ENCODE assay signal across 1 cellular context in genomic region chr5:180126716-180127681, GRCh38.
A peak's percentile ranks its signal among the peaks of the same experiment; 100 is the strongest.
TF ChIP-seq lines count a peak whose summit lies in the region.

No MANE protein-coding gene starts in this region.

TF ChIP-seq in HEK293, 187 proteins besides CTCF, POLR2A, EP300 and RAD21 (continued from another document and continues in another):
- TF ChIP-seq ZNF704 (tag by site-specific recombination; IDR thresholded peaks at IDR 0.05) (no peak), ZNF510 (tag by site-specific recombination; IDR thresholded peaks at IDR 0.05; ENCODE audit: insufficient replicate concordance) (no peak), ZNF555 (tag by site-specific recombination; conservative IDR thresholded peaks at IDR 0.05) (no peak), ZNF394 (tag by site-specific recombination; IDR thresholded peaks at IDR 0.05; ENCODE audit: borderline replicate concordance) (no peak), ZSCAN4 (tag by site-specific recombination; IDR thresholded peaks at IDR 0.05) (no peak), KLF8 (tag by site-specific recombination; IDR thresholded peaks at IDR 0.05) (peak; percentile 45; the same call in 1 of the 2 replicates), ZNF239 (tag by site-specific recombination; IDR thresholded peaks at IDR 0.05) (no peak), ZBTB48 (tag by site-specific recombination; IDR thresholded peaks at IDR 0.05) (0 out of 2 replicates have a peak, but pooled peaks have one; percentile 31), ZNF416 (tag by site-specific recombination; IDR thresholded peaks at IDR 0.05) (no peak), WT1 (tag by site-specific recombination; IDR thresholded peaks at IDR 0.05) (no peak), PRDM2 (tag by site-specific recombination; IDR thresholded peaks at IDR 0.05; ENCODE audit: borderline replicate concordance) (no peak), ZBTB20 (tag by site-specific recombination; IDR thresholded peaks at IDR 0.05) (no peak), SCRT2 (tag by site-specific recombination; IDR thresholded peaks at IDR 0.05) (no peak), ZNF777 (tag by site-specific recombination; IDR thresholded peaks at IDR 0.05; ENCODE audit: borderline replicate concordance) (no peak), ZNF302 (tag by site-specific recombination; IDR thresholded peaks at IDR 0.05; ENCODE audit: low read depth) (no peak), ZNF624 (tag by site-specific recombination; IDR thresholded peaks at IDR 0.05) (no peak), ZNF2 (tag by site-specific recombination; IDR thresholded peaks at IDR 0.05) (peak; percentile 52; the same call in 1 of the 2 replicates), ZNF621 (tag by site-specific recombination; IDR thresholded peaks at IDR 0.05) (no peak), ZNF623 (tag by site-specific recombination; IDR thresholded peaks at IDR 0.05) (no peak), ZNF10 (tag by site-specific recombination; IDR thresholded peaks at IDR 0.05) (no peak), SP3 (tag by site-specific recombination; IDR thresholded peaks at IDR 0.05) (no peak), KLF7 (tag by site-specific recombination; IDR thresholded peaks at IDR 0.05; ENCODE audit: borderline replicate concordance) (no peak), GLIS1 (tag by site-specific recombination; IDR thresholded peaks at IDR 0.05) (peak; percentile 69; the same call in 1 of the 2 replicates), ZEB2 (tag by site-specific recombination; IDR thresholded peaks at IDR 0.05) (peak; percentile 50; the same call in 1 of the 2 replicates), ZNF610 (tag by site-specific recombination; IDR thresholded peaks at IDR 0.05; ENCODE audit: borderline replicate concordance) (no peak), ZNF324 (tag by site-specific recombination; IDR thresholded peaks at IDR 0.05) (no peak), PRDM10 (tag by site-specific recombination; IDR thresholded peaks at IDR 0.05) (no peak), FEZF1 (tag by site-specific recombination; IDR thresholded peaks at IDR 0.05) (no peak), ZNF350 (tag by site-specific recombination; IDR thresholded peaks at IDR 0.05) (no peak), ZNF626 (tag by site-specific recombination; IDR thresholded peaks at IDR 0.05) (no peak), ZNF211 (tag by site-specific recombination; IDR thresholded peaks at IDR 0.05; ENCODE audit: low read depth) (no peak), ZNF121 (tag by site-specific recombination; IDR thresholded peaks at IDR 0.05) (no peak), REPIN1 (tag by site-specific recombination; IDR thresholded peaks at IDR 0.05; ENCODE audit: low read depth) (no peak), ZNF202 (tag by site-specific recombination; IDR thresholded peaks at IDR 0.05; ENCODE audit: borderline replicate concordance) (no peak), ZNF629 (tag by site-specific recombination; IDR thresholded peaks at IDR 0.05) (no peak), ZNF292 (tag by site-specific recombination; IDR thresholded peaks at IDR 0.05; ENCODE audit: borderline replicate concordance, low read depth) (no peak), ZNF37A (tag by site-specific recombination; IDR thresholded peaks at IDR 0.05) (no peak), ZNF785 (tag by site-specific recombination; IDR thresholded peaks at IDR 0.05) (no peak), ZNF654 (tag by site-specific recombination; IDR thresholded peaks at IDR 0.05; ENCODE audit: low read depth) (peak; percentile 42), ZNF658 (tag by site-specific recombination; IDR thresholded peaks at IDR 0.05) (no peak), ZNF341 (tag by site-specific recombination; IDR thresholded peaks at IDR 0.05; ENCODE audit: low read depth) (no peak), ZNF169 (tag by site-specific recombination; IDR thresholded peaks at IDR 0.05) (no peak)
- TF ChIP-seq, protein P1, sequence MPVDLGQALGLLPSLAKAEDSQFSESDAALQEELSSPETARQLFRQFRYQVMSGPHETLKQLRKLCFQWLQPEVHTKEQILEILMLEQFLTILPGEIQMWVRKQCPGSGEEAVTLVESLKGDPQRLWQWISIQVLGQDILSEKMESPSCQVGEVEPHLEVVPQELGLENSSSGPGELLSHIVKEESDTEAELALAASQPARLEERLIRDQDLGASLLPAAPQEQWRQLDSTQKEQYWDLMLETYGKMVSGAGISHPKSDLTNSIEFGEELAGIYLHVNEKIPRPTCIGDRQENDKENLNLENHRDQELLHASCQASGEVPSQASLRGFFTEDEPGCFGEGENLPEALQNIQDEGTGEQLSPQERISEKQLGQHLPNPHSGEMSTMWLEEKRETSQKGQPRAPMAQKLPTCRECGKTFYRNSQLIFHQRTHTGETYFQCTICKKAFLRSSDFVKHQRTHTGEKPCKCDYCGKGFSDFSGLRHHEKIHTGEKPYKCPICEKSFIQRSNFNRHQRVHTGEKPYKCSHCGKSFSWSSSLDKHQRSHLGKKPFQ (tag by site-specific recombination; IDR thresholded peaks at IDR 0.05), result no peak
- TF ChIP-seq, protein P2, sequence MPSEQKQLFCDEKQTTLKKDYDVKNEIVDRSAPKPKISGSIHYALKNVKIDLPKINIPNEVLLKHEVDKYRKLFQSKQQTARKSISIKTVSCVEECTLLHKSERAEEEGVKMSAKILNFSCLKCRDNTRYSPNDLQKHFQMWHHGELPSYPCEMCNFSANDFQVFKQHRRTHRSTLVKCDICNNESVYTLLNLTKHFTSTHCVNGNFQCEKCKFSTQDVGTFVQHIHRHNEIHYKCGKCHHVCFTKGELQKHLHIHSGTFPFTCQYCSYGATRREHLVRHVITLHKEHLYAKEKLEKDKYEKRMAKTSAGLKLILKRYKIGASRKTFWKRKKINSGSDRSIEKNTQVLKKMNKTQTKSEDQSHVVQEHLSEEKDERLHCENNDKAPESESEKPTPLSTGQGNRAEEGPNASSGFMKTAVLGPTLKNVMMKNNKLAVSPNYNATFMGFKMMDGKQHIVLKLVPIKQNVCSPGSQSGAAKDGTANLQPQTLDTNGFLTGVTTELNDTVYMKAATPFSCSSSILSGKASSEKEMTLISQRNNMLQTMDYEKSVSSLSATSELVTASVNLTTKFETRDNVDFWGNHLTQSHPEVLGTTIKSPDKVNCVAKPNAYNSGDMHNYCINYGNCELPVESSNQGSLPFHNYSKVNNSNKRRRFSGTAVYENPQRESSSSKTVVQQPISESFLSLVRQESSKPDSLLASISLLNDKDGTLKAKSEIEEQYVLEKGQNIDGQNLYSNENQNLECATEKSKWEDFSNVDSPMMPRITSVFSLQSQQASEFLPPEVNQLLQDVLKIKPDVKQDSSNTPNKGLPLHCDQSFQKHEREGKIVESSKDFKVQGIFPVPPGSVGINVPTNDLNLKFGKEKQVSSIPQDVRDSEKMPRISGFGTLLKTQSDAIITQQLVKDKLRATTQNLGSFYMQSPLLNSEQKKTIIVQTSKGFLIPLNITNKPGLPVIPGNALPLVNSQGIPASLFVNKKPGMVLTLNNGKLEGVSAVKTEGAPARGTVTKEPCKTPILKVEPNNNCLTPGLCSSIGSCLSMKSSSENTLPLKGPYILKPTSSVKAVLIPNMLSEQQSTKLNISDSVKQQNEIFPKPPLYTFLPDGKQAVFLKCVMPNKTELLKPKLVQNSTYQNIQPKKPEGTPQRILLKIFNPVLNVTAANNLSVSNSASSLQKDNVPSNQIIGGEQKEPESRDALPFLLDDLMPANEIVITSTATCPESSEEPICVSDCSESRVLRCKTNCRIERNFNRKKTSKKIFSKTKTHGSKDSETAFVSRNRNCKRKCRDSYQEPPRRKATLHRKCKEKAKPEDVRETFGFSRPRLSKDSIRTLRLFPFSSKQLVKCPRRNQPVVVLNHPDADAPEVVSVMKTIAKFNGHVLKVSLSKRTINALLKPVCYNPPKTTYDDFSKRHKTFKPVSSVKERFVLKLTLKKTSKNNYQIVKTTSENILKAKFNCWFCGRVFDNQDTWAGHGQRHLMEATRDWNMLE (tag by site-specific recombination; conservative IDR thresholded peaks at IDR 0.05; ENCODE audit: low read depth), result no peak
